ENCODE assay signal across 1 cellular context in genomic region chr17:80195671-80196529, GRCh38.
TF ChIP-seq lines count a peak whose summit lies in the region.

No MANE protein-coding gene starts in this region.

TF ChIP-seq in K562, 482 proteins besides CTCF, POLR2A, EP300 and RAD21 (continued from another document and continues in another):
- TF ChIP-seq DEAF1 (CRISPR knock-in tag; IDR thresholded peaks at IDR 0.05) (peak; percentile 90), SP2 (IDR thresholded peaks at IDR 0.05; ENCODE audit: extremely low read depth, low read depth, low read length, poor library complexity, severe bottlenecking) (no peak), SMARCE1 (IDR thresholded peaks at IDR 0.05) (no peak), RCOR1 (IDR thresholded peaks at IDR 0.05; ENCODE audit: borderline replicate concordance in 1 of 2, low read depth in 2 of 2, low read length in 2 of 2) (peak in 1 of 2 experiments; percentile 89; a peak in 2 of 4 replicates), TRIM24 (IDR thresholded peaks at IDR 0.05) (0 out of 4 replicates have a peak, but pooled peaks of 1 of the 2 experiments have one; percentile 23), ZKSCAN1 (IDR thresholded peaks at IDR 0.05; ENCODE audit: low read depth, low read length) (peak; percentile 100), ARID2 (IDR thresholded peaks at IDR 0.05) (peak; percentile 89), MXD1 (CRISPR knock-in tag; IDR thresholded peaks at IDR 0.05; ENCODE audit: borderline replicate concordance, poor library complexity, severe bottlenecking) (no peak), KDM4B (IDR thresholded peaks at IDR 0.05; ENCODE audit: borderline replicate concordance in 2 of 2, low read depth in 1 of 2) (no peak), ZNF280A (IDR thresholded peaks at IDR 0.05; ENCODE audit: low read depth, partially characterized antibody) (peak; percentile 56), ZBTB9 (CRISPR knock-in tag; IDR thresholded peaks at IDR 0.05) (no peak), IFI16 (CRISPR knock-in tag; IDR thresholded peaks at IDR 0.05) (no peak), PHF20 (IDR thresholded peaks at IDR 0.05; ENCODE audit: partially characterized antibody) (peak; percentile 26), MEF2D (tag; conservative IDR thresholded peaks at IDR 0.05; ENCODE audit: low read depth) (no peak), ZNF239 (CRISPR knock-in tag; IDR thresholded peaks at IDR 0.05) (peak; percentile 28; the same call in 1 of the 2 replicates), STAG1 (CRISPR knock-in tag; IDR thresholded peaks at IDR 0.05; ENCODE audit: borderline replicate concordance) (peak; percentile 83; the same call in 1 of the 2 replicates), KDM1A (IDR thresholded peaks at IDR 0.05) (peak in 1 of 2 experiments; percentile 60; a peak in 2 of 4 replicates), HSF4 (CRISPR knock-in tag; IDR thresholded peaks at IDR 0.05; ENCODE audit: borderline replicate concordance) (no peak), SAP30 (IDR thresholded peaks at IDR 0.05; ENCODE audit: borderline replicate concordance, insufficient read depth, low read depth, low read length, poor library complexity, severe bottlenecking) (no peak), ZNF511 (CRISPR knock-in tag; IDR thresholded peaks at IDR 0.05) (no peak), ZNF175 (CRISPR knock-in tag; IDR thresholded peaks at IDR 0.05; ENCODE audit: low read depth) (no peak), ZBTB26 (CRISPR knock-in tag; IDR thresholded peaks at IDR 0.05) (0 out of 2 replicates have a peak, but pooled peaks have one; percentile 58), NELFE (IDR thresholded peaks at IDR 0.05; ENCODE audit: insufficient read depth, insufficient read length) (no peak), KLF6 (CRISPR knock-in tag; IDR thresholded peaks at IDR 0.05; ENCODE audit: borderline replicate concordance) (0 out of 2 replicates have a peak, but pooled peaks have one; percentile 23), MIER1 (IDR thresholded peaks at IDR 0.05; ENCODE audit: low read depth) (no peak), ZNF133 (CRISPR knock-in tag; IDR thresholded peaks at IDR 0.05) (no peak), USF1 (CRISPR knock-in tag; IDR thresholded peaks at IDR 0.05) (no peak), CXXC5 (CRISPR knock-in tag; IDR thresholded peaks at IDR 0.05) (0 out of 2 replicates have a peak, but pooled peaks have one; percentile 25), RBM14 (IDR thresholded peaks at IDR 0.05; ENCODE audit: borderline replicate concordance, insufficient read depth, low read depth, low read length) (0 out of 2 replicates have a peak, but pooled peaks have one; percentile 46), EWSR1 (IDR thresholded peaks at IDR 0.05; ENCODE audit: borderline replicate concordance, low read depth, partially characterized antibody) (no peak), FOXA3 (CRISPR knock-in tag; conservative IDR thresholded peaks at IDR 0.05 in 1 of 2, IDR thresholded peaks at IDR 0.05 in 1 of 2) (no peak), MCM3 (IDR thresholded peaks at IDR 0.05) (no peak), NONO (IDR thresholded peaks at IDR 0.05; ENCODE audit: low read depth in 2 of 2, low read length in 1 of 2) (no peak), MBD1 (CRISPR knock-in tag; IDR thresholded peaks at IDR 0.05) (no peak), ADNP (tag; IDR thresholded peaks at IDR 0.05) (peak; percentile 82; the same call in 1 of the 2 replicates), ZNF407 (IDR thresholded peaks at IDR 0.05; ENCODE audit: low read depth) (no peak), ZNF41 (CRISPR knock-in tag; conservative IDR thresholded peaks at IDR 0.05) (0 out of 2 replicates have a peak, but pooled peaks have one; percentile 33), ZNF3 (CRISPR knock-in tag; IDR thresholded peaks at IDR 0.05) (no peak), GATAD2A (IDR thresholded peaks at IDR 0.05) (no peak), CSDE1 (IDR thresholded peaks at IDR 0.05) (no peak), JUND (IDR thresholded peaks at IDR 0.05; ENCODE audit: borderline replicate concordance, low read depth, low read length) (no peak; the same call in 1 of the 2 replicates), JUND (tag; IDR thresholded peaks at IDR 0.05; ENCODE audit: borderline replicate concordance, low read depth, low read length) (no peak), MLX (CRISPR knock-in tag; conservative IDR thresholded peaks at IDR 0.05) (no peak)
